In the genomic region with DNA sequence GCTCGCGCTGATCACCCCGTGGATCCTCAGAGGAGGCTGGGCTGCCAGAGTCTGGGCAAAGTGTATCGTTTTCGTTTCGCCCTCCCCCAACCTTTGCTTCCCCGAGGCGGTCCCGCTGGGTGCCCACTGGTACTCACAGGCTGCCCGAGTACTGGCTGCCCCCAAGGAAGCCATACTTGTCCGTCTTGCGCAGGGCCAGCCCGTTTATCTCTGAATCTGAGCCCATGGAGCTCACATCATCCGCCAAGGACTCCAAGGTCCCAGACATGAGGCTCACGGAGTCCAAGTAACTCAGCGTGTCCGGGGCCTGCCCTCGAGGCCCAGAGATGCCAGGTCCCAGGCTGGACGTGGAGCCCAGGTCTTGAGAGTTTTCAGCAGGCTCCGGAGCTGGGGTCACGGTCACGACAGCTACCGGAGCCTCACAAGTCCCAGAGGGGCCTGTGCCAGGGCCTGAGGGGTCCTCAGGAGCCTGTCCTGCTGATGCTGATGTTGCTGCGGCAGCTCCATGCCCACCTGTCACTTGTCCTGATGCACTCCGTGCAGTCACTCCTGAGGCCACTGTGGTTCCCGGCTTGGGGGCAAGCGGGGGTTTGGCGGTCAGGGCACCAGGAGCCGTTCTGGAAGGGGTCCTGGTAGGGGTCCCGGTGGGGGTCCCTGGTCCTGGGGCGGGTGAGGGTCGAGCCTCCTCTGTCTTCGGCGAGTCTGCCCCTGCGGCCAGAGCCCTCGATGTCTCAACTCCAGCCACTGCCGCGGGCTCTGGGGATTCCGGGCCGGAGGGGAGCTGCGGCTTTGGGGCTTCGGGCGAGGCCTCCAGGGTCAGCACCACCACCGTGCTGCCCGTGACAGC, we compare ENCODE assay signal across 6 cellular contexts. TPM values are rescaled to one million over a fixed set of nuclear protein-coding genes. Genes with fewer than 3 reads are reported as not detected.
A peak's percentile ranks its signal among the peaks of the same experiment; 100 is the strongest.
DNase-seq lines count a peak whose midpoint lies in the region; ATAC-seq and TF ChIP-seq lines count a peak whose summit lies in the region.

No MANE protein-coding gene starts in this region.

- peak overlapping the region; percentile 30; the same call in 1 of the 2 replicates for H3K27ac ChIP-seq in HUES6 (ENCODE audit: low read depth, low read length)

- H3K9me3 ChIP-seq in HUES6 (ENCODE audit: control insufficient read depth, insufficient read depth, low read depth, low read length): no peaks in the 10 kb centered on the region

- H3K4me3 Mint-ChIP-seq in natural killer cell treated with Interleukin-12 subunit alpha and Interleukin-12 subunit beta and Interleukin-15 and Interleukin-18, amount 100 ng/mL, for 72 hours: peak overlapping the region; percentile 90

- no peaks in the 10 kb centered on the region for H3K9me3 Mint-ChIP-seq in natural killer cell treated with Interleukin-12 subunit alpha and Interleukin-12 subunit beta and Interleukin-15 and Interleukin-18, amount 100 ng/mL, for 72 hours

- H3K36me3 ChIP-seq in HUES6 (ENCODE audit: control insufficient read depth, insufficient read depth, low read length): peaks cover 11% of the 10 kb centered on the region

- H3K4me3 ChIP-seq in HUES6 (ENCODE audit: low read depth, low read length): peak overlapping the region; percentile 64
- H3K4me3 ChIP-seq in astrocyte of the spinal cord (ENCODE audit: low read depth, low read length): peak overlapping the region; percentile 84

- ATAC-seq in natural killer cell treated with Interleukin-12 subunit alpha and Interleukin-12 subunit beta and Interleukin-15 and Interleukin-18, amount 100 ng/mL, for 72 hours: no peak

- no peaks in the 10 kb centered on the region for H3K27me3 Mint-ChIP-seq in natural killer cell treated with Interleukin-12 subunit alpha and Interleukin-12 subunit beta and Interleukin-15 and Interleukin-18, amount 100 ng/mL, for 72 hours

- peaks cover 23% of the 10 kb centered on the region; the same call in 1 of the 2 replicates for H3K4me1 ChIP-seq in HUES6 (ENCODE audit: control insufficient read depth, insufficient read depth, low read length)

- H3K36me3 Mint-ChIP-seq in natural killer cell treated with Interleukin-12 subunit alpha and Interleukin-12 subunit beta and Interleukin-15 and Interleukin-18, amount 100 ng/mL, for 72 hours: no peaks in the 10 kb centered on the region

- H3K27me3 ChIP-seq in HUES6 (ENCODE audit: control insufficient read depth, insufficient read depth, low read length): no peaks in the 10 kb centered on the region

- H3K27ac Mint-ChIP-seq in natural killer cell treated with Interleukin-12 subunit alpha and Interleukin-12 subunit beta and Interleukin-15 and Interleukin-18, amount 100 ng/mL, for 72 hours: peak overlapping the region; percentile 43 to 79

- H3K4me1 Mint-ChIP-seq in natural killer cell treated with Interleukin-12 subunit alpha and Interleukin-12 subunit beta and Interleukin-15 and Interleukin-18, amount 100 ng/mL, for 72 hours (ENCODE audit: low read depth in 2 of 2): peaks cover 49 to 50% of the 10 kb centered on the region in 2 donors

- in situ Hi-C loops in astrocyte of the spinal cord (cut with HindIII; ENCODE audit: low sequenced_read_pairs) (no loop called here), GM13977 (cut with MboI; ENCODE audit: low pct_unique_long_range_greater_than_20kb, low sequenced_read_pairs, unreplicated experiment) (no loop called here)

- TF ChIP-seq CTCF in astrocyte of the spinal cord (IDR thresholded peaks at IDR 0.05; ENCODE audit: low read depth, low read length) (no peak), GM13977 (IDR thresholded peaks at IDR 0.05; ENCODE audit: extremely low read depth, insufficient read depth, missing control alignments) (no peak)

- peak overlapping the region; percentile 41 for H3K9ac ChIP-seq in HUES6 (ENCODE audit: low read length)

- no peak for DNase-seq in astrocyte of the spinal cord (ENCODE audit: low read depth, low spot score)
- no peak for DNase-seq in natural killer cell treated with Interleukin-12 subunit alpha and Interleukin-12 subunit beta and Interleukin-15 and Interleukin-18, amount 100 ng/mL, for 72 hours (ENCODE audit: low spot score)
- no peak for DNase-seq in GM03348 (ENCODE audit: low spot score)
- DNase-seq in activated gamma-delta T cell treated with Interleukin-2 at 50 U/mL for 16 hours: no peak
- no peak for DNase-seq in GM13977 (ENCODE audit: low spot score)

RNA-seq across cellular contexts. Expression of a gene that starts 1.0 kb away (rescaled TPM):
- 10 to 100 TPM; 64.0 to 99.1 TPM for total RNA-seq in natural killer cell treated with Interleukin-12 subunit alpha and Interleukin-12 subunit beta and Interleukin-15 and Interleukin-18, amount 100 ng/mL, for 72 hours

RNA-seq across cellular contexts. Expression of a gene that starts 5.3 kb away (rescaled TPM):
- total RNA-seq in natural killer cell treated with Interleukin-12 subunit alpha and Interleukin-12 subunit beta and Interleukin-15 and Interleukin-18, amount 100 ng/mL, for 72 hours: 1 to 10 TPM in 1 of 2 donors, not detected in 1; 8.5 TPM

RNA-seq across cellular contexts. Expression of a gene that starts 13.0 kb away (rescaled TPM):
- 100 to 1,000 TPM; 192 to 207 TPM for total RNA-seq in natural killer cell treated with Interleukin-12 subunit alpha and Interleukin-12 subunit beta and Interleukin-15 and Interleukin-18, amount 100 ng/mL, for 72 hours

RNA-seq across cellular contexts. Expression of a gene that starts 14.2 kb away (rescaled TPM):
- total RNA-seq in natural killer cell treated with Interleukin-12 subunit alpha and Interleukin-12 subunit beta and Interleukin-15 and Interleukin-18, amount 100 ng/mL, for 72 hours: 10 to 100 TPM; 95.8 to 99.7 TPM

RNA-seq across cellular contexts. Expression of a gene that starts 25.9 kb away (rescaled TPM):
- 10 to 100 TPM; 10.2 to 14.7 TPM for total RNA-seq in natural killer cell treated with Interleukin-12 subunit alpha and Interleukin-12 subunit beta and Interleukin-15 and Interleukin-18, amount 100 ng/mL, for 72 hours
